21 cellular contexts compared by ENCODE assay signal in the genomic region with DNA sequence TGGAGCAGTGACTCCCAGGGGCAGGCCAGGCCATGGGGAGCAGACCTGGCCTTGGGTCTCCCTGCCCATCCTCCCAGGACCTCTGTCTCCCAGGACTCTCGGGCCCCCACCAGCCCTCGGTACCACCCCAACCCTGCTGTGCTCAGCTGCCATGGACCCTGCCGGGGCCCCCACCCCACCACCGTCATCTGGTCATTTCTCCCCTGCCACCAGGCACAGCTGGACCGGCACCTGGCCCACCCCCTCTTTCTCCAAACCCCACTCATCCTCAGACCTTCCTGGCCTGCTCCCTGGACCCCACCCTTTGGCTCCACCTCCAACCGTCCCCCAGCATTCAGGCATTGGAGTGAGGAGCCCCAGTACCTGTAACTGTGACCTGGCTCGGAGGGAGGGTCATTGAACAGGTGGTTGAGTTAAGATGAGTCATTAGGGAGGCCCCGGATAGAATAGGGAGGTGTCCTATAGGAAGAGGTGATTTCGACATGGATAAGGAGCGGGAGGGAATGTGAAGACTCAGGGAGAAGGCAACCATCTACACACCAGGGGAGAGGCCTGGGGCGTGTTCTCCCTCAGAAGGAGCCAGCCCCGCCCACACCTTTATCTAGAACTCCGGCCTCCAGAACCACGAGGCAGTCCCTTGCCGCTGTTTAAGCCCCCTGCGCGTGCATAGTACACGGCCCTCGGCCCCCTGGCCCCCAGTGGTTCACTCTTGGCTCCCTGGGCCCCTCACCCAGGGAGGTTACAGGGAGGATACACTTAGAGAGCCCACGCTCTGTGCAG.
"Had no signal": no experiment of that assay in that cellular context is flagged by ENCODE, and none has a peak within 500 bp of the region (broad histone marks: within the 10 kb centered on the region; RNA-seq: fewer than 3 reads in every experiment).

No MANE protein-coding gene starts in this region.

- H3K36me3 ChIP-seq: colonic mucosa, sigmoid colon had no signal

- H3K4me1 ChIP-seq: colonic mucosa, testis had no signal

- FAIRE-seq: bronchial epithelial cell, endothelial cell of umbilical vein had no signal

- H3K27ac ChIP-seq: colonic mucosa, sigmoid colon, testis had no signal

- H3K9me3 ChIP-seq: colonic mucosa, sigmoid colon, testis had no signal

- DNase-seq: activated CD8-positive, alpha-beta memory T cell treated with anti-CD3 and anti-CD28 coated beads, Interleukin-2, amount 50 U/mL, for 4 hours; activated naive CD4-positive, alpha-beta T cell treated with anti-CD3 and anti-CD28 coated beads for 36 hours; activated naive CD8-positive, alpha-beta T cell treated with anti-CD3 and anti-CD28 coated beads, Interleukin-2, amount 10 ng/mL, durations not matched to agents 7 days and 5 days; activated T-cell treated with anti-CD3 and anti-CD28 coated beads, Interleukin-2, amount 50 U/mL, for 4 hours; amniotic stem cell; colonic mucosa; effector memory CD8-positive, alpha-beta T cell; foreskin melanocyte; glutamatergic neuron; hippocampal formation; retina; sigmoid colon; stimulated activated CD4-positive, alpha-beta T cell treated with anti-CD3 and anti-CD28 coated beads, Interleukin-2, amount 100 ng/mL, for 48 hours; stimulated activated CD8-positive, alpha-beta memory T cell treated with anti-CD3 and anti-CD28 coated beads, Interleukin-4, amount 100 ng/mL, for 48 hours; stimulated activated naive B cell treated with anti-CD40 and anti-IgM and Interleukin-4, amounts not matched to agents 10 μg/mL and 1 μg/mL and 100 μg/mL, for 72 hours; T1000; testis had no signal

- H3K4me3 ChIP-seq: colonic mucosa, dorsolateral prefrontal cortex, sigmoid colon, smooth muscle cell, testis had no signal
